8 cellular contexts compared by ENCODE assay signal in genomic region chr15:91291673-91292072, GRCh38.
DNase-seq lines count a peak whose midpoint lies in the region; ATAC-seq lines count a peak whose summit lies in the region.

No MANE protein-coding gene starts in this region.

- DNase-seq in EH (ENCODE audit: low read depth) (peak; percentile 37), NCI-H526 treated with DMSO at 0.1 percent for 48 hours (lab: John Stamatoyannopoulos, UW) (peak; percentile 15), globus pallidus (ENCODE audit: low spot score) (peak; percentile 15), foreskin melanocyte (no peak), glomerular visceral epithelial cell (ENCODE audit: extremely low spot score) (no peak), NCI-H1694 treated with DMSO at 0.1 percent for 48 hours (lab: John Stamatoyannopoulos, UW) (no peak), dedifferentiated amniotic fluid mesenchymal stem cell (ENCODE audit: extremely low spot score) (no peak)

- peak; percentile 69 for ATAC-seq in GM21619 (IDR thresholded peaks at IDR 0.05; ENCODE audit: unreplicated experiment)

Comparison
In these comparisons a context has a peak if more than half of its experiments do, and no peak if none do; other contexts are left out.
1. DNase-seq: peak in EH (single experiment), NCI-H526 treated with DMSO at 0.1 percent for 48 hours (single experiment) and globus pallidus (single experiment); none in foreskin melanocyte (single experiment), glomerular visceral epithelial cell (single experiment), NCI-H1694 treated with DMSO at 0.1 percent for 48 hours (single experiment) and dedifferentiated amniotic fluid mesenchymal stem cell (single experiment).